Comparison of ENCODE assay signal across 7 cellular contexts in the genomic region with DNA sequence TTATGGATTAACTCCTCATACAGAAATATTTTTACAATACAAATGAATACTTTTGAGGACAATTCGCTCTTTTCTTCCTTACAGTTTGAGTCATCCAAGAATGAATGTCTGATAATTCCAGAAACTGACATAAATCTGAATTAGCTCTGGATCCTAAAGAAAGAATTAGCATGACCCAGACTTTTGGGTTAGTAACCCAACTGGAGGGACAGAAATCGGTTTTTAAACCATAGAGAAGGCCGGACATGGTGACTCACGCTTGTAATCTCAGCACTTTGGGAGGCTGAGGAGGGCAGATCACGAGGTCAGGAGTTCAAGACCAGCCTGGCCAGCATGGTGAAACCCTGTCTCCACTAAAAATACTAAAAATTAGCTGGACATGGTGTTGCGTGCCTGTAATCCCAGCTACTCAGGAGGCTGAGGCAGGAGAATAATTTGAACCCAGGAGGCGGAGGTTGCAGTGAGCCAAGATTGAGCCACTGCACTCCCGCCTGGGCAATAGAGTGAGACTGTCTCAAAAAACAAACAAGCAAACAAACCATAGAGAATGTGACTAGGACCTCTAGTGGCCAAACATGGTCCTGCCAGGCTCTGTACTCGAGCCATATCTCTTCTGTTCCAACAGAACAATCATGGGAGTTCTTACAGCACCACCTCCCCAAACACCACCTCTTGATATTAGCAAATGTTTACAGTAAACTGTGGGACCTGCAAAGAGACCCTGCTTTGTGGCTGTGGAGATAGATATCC. TPM values are rescaled to one million over a fixed set of nuclear protein-coding genes. Genes with fewer than 3 reads are reported as not detected.
A peak's percentile ranks its signal among the peaks of the same experiment; 100 is the strongest.
DNase-seq lines count a peak whose midpoint lies in the region; ATAC-seq, FAIRE-seq and TF ChIP-seq lines count a peak whose summit lies in the region.

No MANE protein-coding gene starts in this region.

- H3F3A ChIP-seq in smooth muscle cell (ENCODE audit: low read depth) = peaks cover 8% of the 10 kb centered on the region

- H3K27ac ChIP-seq in smooth muscle cell (ENCODE audit: low read depth) = peak overlapping the region; percentile 98
- no peak overlapping the region for H3K27ac ChIP-seq in ovary

- H3K9me3 ChIP-seq in smooth muscle cell (replicated peaks; ENCODE audit: low read depth) (no peaks in the 10 kb centered on the region), ovary (no peaks in the 10 kb centered on the region)

- TF ChIP-seq CTCF in bronchial epithelial cell (IDR thresholded peaks at IDR 0.05; ENCODE audit: insufficient read depth, low read length, severe bottlenecking) (peak; percentile 40), smooth muscle cell (IDR thresholded peaks at IDR 0.05; ENCODE audit: borderline replicate concordance, insufficient read depth, poor library complexity, severe bottlenecking) (peak; percentile 30), ovary (IDR thresholded peaks at IDR 0.05) (no peak)

- 95% methylated on average over 9 of the region's 9 CpGs for WGBS in smooth muscle cell (ENCODE audit: low lambda C conversion rate)
- WGBS in ovary, 3 donors = 85 to 94% (median 93%) methylated on average over 9 of the region's 9 CpGs

- no peak for DNase-seq in bronchial epithelial cell (ENCODE audit: low read depth)
- no peak for DNase-seq in smooth muscle cell (lab: John Stamatoyannopoulos, UW; ENCODE audit: unreplicated experiment)
- no peak for DNase-seq in LoVo (ENCODE audit: low spot score)
- no peak for DNase-seq in medulla oblongata (ENCODE audit: extremely low spot score)
- DNase-seq in ovary = no peak

- no peak overlapping the region for H3K4me2 ChIP-seq in smooth muscle cell

- no peaks in the 10 kb centered on the region for H4K20me1 ChIP-seq in smooth muscle cell (ENCODE audit: low read depth)

- no peak for TF ChIP-seq EP300 in ovary (IDR thresholded peaks at IDR 0.05)

- intact Hi-C loops in ovary (cut with DNase I) = no loop called here

- H3K4me1 ChIP-seq in smooth muscle cell (ENCODE audit: low read depth) (no peaks in the 10 kb centered on the region), ovary (ENCODE audit: insufficient read depth) (peaks cover 3% of the 10 kb centered on the region)

- no peak overlapping the region for H3K9ac ChIP-seq in smooth muscle cell (ENCODE audit: low read depth)

- H3K36me3 ChIP-seq in bronchial epithelial cell (ENCODE audit: control insufficient read depth, insufficient read depth, low read length) (no peaks in the 10 kb centered on the region), smooth muscle cell (ENCODE audit: low read depth) (no peaks in the 10 kb centered on the region), ovary (no peaks in the 10 kb centered on the region)

- FAIRE-seq in bronchial epithelial cell (lab: Jason Lieb, UNC) = no peak

- H3K4me3 ChIP-seq in bronchial epithelial cell (ENCODE audit: low read depth, low read length) (no peak overlapping the region), smooth muscle cell (no peak overlapping the region), ovary (no peak overlapping the region)

- no peak for TF ChIP-seq POLR2A in ovary (IDR thresholded peaks at IDR 0.05)

- no peak overlapping the region for H2AFZ ChIP-seq in smooth muscle cell (ENCODE audit: low read depth)

- ATAC-seq in GM19023 (IDR thresholded peaks at IDR 0.05; ENCODE audit: unreplicated experiment) (peak; percentile 81), HG03432 (IDR thresholded peaks at IDR 0.05; ENCODE audit: unreplicated experiment) (peak; percentile 76)

- H3K79me2 ChIP-seq in smooth muscle cell (ENCODE audit: low read depth) = peaks cover 42% of the 10 kb centered on the region

- H3K27me3 ChIP-seq in bronchial epithelial cell (ENCODE audit: control insufficient read depth, insufficient read depth, low read length) (no peaks in the 10 kb centered on the region), smooth muscle cell (ENCODE audit: low read depth) (no peaks in the 10 kb centered on the region), ovary (no peaks in the 10 kb centered on the region)

RNA-seq across cellular contexts. Expression of a gene that starts 44.8 kb away (rescaled TPM):
- 43.7 and 56.5 TPM in 2 replicates for total RNA-seq in bronchial epithelial cell
- total RNA-seq in smooth muscle cell = 24.6 and 27.6 TPM in 2 replicates
- polyA plus RNA-seq in smooth muscle cell = 22.8 and 25.5 TPM in 2 replicates
- 1 to 10 TPM; 1.7 to 5.1 (median 3.0) TPM for total RNA-seq in ovary
- polyA plus RNA-seq in ovary = 10 to 100 TPM in 1 of 2 donors, 1 to 10 TPM in 1; 5.9 to 10.8 TPM

Comparison
In these comparisons a context has a peak if more than half of its experiments do, and no peak if none do; other contexts are left out.
1. CTCF ChIP-seq: peak in bronchial epithelial cell (single experiment) and smooth muscle cell (single experiment); none in ovary (0 of 3).